ENCODE assay signal across 8 cellular contexts in the genomic region with DNA sequence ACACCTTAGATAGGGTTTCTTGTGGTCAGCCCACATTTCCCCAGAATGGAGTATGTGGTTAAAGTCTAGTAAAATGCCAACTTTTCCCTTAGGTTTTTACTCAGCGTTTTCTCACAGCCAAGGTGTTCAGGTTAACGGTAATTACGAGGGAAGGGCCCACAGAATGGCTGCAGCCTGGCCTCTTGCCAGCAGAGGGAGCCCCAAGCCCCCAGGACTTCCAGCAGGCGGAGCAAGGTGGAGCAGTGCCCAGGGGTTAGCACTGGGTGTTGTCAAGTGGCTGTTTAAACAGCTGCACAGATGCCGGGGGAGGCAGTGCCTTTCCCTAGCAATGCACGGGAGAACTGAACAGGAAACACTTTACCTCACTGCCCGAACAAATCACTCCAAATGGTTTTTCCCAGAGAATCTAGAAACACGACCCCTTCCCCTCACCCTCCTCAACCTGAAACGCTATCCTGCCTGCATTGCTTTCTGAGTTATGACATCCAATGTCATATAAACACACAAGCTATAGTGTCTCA. TPM values are rescaled to one million over a fixed set of nuclear protein-coding genes. Genes with fewer than 3 reads are reported as not detected.
A peak's percentile ranks its signal among the peaks of the same experiment; 100 is the strongest.
DNase-seq lines count a peak whose midpoint lies in the region; ATAC-seq lines count a peak whose summit lies in the region.

No MANE protein-coding gene starts in this region.

- no peak overlapping the region for H3K4me3 Mint-ChIP-seq in activated CD4-positive, alpha-beta memory T cell treated with anti-CD3 and anti-CD28 coated beads for 36 hours

- no peak overlapping the region for H2BK120ac ChIP-seq in mesenchymal stem cell (ENCODE audit: low read depth, low read length)

- H3K79me1 ChIP-seq in mesenchymal stem cell (replicated peaks; ENCODE audit: low read length, poor library complexity, severe bottlenecking), result peaks cover 28% of the 10 kb centered on the region

- H3K9me3 Mint-ChIP-seq in activated CD4-positive, alpha-beta memory T cell treated with anti-CD3 and anti-CD28 coated beads for 36 hours, result no peaks in the 10 kb centered on the region

- H3K27ac Mint-ChIP-seq in activated CD4-positive, alpha-beta memory T cell treated with anti-CD3 and anti-CD28 coated beads for 36 hours, result peak overlapping the region; percentile 40

- no peak overlapping the region for H3K27ac ChIP-seq in mesenchymal stem cell (ENCODE audit: low read length, poor library complexity, severe bottlenecking)

- H3K27me3 ChIP-seq in mesenchymal stem cell (ENCODE audit: control insufficient read depth in 1 of 2, insufficient read depth in 1 of 2, low read length in 2 of 2), result no peaks in the 10 kb centered on the region

- H2BK12ac ChIP-seq in mesenchymal stem cell (ENCODE audit: low read length in 2 of 2), result no peak overlapping the region

- H3K23ac ChIP-seq in mesenchymal stem cell (ENCODE audit: low read length in 2 of 2), result no peak overlapping the region

- no peak overlapping the region for H2AK5ac ChIP-seq in mesenchymal stem cell (ENCODE audit: low read length, severe bottlenecking)

- H3K4ac ChIP-seq in mesenchymal stem cell (ENCODE audit: low read depth in 1 of 2, low read length in 2 of 2), result no peak overlapping the region

- no peak overlapping the region for H3K4me3 ChIP-seq in mesenchymal stem cell (ENCODE audit: insufficient read depth in 1 of 2, low read depth in 1 of 2, low read length in 2 of 2)

- H3K9me3 ChIP-seq in mesenchymal stem cell (ENCODE audit: control insufficient read depth, low read length), result no peaks in the 10 kb centered on the region

- H2AFZ ChIP-seq in mesenchymal stem cell (ENCODE audit: low read depth, low read length), result no peak overlapping the region

- H3K9ac ChIP-seq in mesenchymal stem cell (ENCODE audit: low read length), result no peak overlapping the region

- peaks cover 2% of the 10 kb centered on the region for H3K4me1 ChIP-seq in mesenchymal stem cell (ENCODE audit: control insufficient read depth, insufficient read depth, low read depth, low read length)

- H2BK5ac ChIP-seq in mesenchymal stem cell (ENCODE audit: low read depth, low read length, poor library complexity, severe bottlenecking), result no peak overlapping the region

- no peak overlapping the region for H3K14ac ChIP-seq in mesenchymal stem cell (ENCODE audit: low read length in 2 of 2)

- H3K4me1 Mint-ChIP-seq in activated CD4-positive, alpha-beta memory T cell treated with anti-CD3 and anti-CD28 coated beads for 36 hours (ENCODE audit: low read depth), result peaks cover 13% of the 10 kb centered on the region

- peaks cover 73% of the 10 kb centered on the region for H3K36me3 Mint-ChIP-seq in activated CD4-positive, alpha-beta memory T cell treated with anti-CD3 and anti-CD28 coated beads for 36 hours

- no peak overlapping the region for H3K18ac ChIP-seq in mesenchymal stem cell (ENCODE audit: low read depth in 1 of 2, low read length in 2 of 2)

- WGBS in mesenchymal stem cell, result 23% methylated on average over 9 of the region's 9 CpGs

- POLR2A ChIA-PET in activated CD4-positive, alpha-beta memory T cell treated with anti-CD3 and anti-CD28 coated beads for 36 hours (lab: Charles Lee), result no interaction called here

- H3K27me3 Mint-ChIP-seq in activated CD4-positive, alpha-beta memory T cell treated with anti-CD3 and anti-CD28 coated beads for 36 hours, result no peaks in the 10 kb centered on the region

- ATAC-seq in HG03354 (IDR thresholded peaks at IDR 0.05; ENCODE audit: poor library complexity, severe bottlenecking, unreplicated experiment) (peak; percentile 79), GM19397 (IDR thresholded peaks at IDR 0.05; ENCODE audit: unreplicated experiment) (no peak)

- no peak overlapping the region for H2BK15ac ChIP-seq in mesenchymal stem cell (ENCODE audit: low read depth, poor library complexity, severe bottlenecking)

- H4K8ac ChIP-seq in mesenchymal stem cell (ENCODE audit: low read length), result no peak overlapping the region

- DNase-seq in GDM1 (lab: John Stamatoyannopoulos, UW) (peak; percentile 59), NCI-H774 (lab: John Stamatoyannopoulos, UW) (peak; percentile 95), dermis blood vessel endothelial cell (peak; percentile 77), mesenchymal stem cell (peak; percentile 71)
- peak; percentile 91 for DNase-seq in activated CD4-positive, alpha-beta memory T cell treated with anti-CD3 and anti-CD28 coated beads for 36 hours
- DNase-seq in stimulated activated CD8-positive, alpha-beta memory T cell treated with anti-CD3 and anti-CD28 coated beads, Interleukin-15, amount 100 ng/mL, for 4 hours (ENCODE audit: low read depth in 2 of 2), result peak; percentile 60 to 62

- H4K91ac ChIP-seq in mesenchymal stem cell (ENCODE audit: low read length), result no peak overlapping the region

- no peak overlapping the region for H3K4me2 ChIP-seq in mesenchymal stem cell (ENCODE audit: low read length, poor library complexity, severe bottlenecking)

- CTCF ChIA-PET in activated CD4-positive, alpha-beta memory T cell treated with anti-CD3 and anti-CD28 coated beads for 36 hours (lab: Charles Lee), result interaction anchor here (0.6 to 8.8 kb wide), 31 partner anchors 9 to 556 kb away, joined by 3 to 167 read pairs (median 5); a partner anchor contains a TSS

- intact Hi-C loops in activated CD4-positive, alpha-beta memory T cell treated with anti-CD3 and anti-CD28 coated beads for 36 hours (cut with micrococcal nuclease), result loop anchor here (1.0 to 2.0 kb wide), 2 partner anchors 141 to 148 kb away; no protein-coding TSS in a partner anchor

- H3K36me3 ChIP-seq in mesenchymal stem cell (ENCODE audit: control insufficient read depth in 1 of 2, insufficient read depth in 2 of 2, low read depth in 1 of 2, low read length in 2 of 2), result peaks cover 73 to 95% of the 10 kb centered on the region in 2 experiments

RNA-seq across cellular contexts. Expression of a gene that starts 6.6 kb away (rescaled TPM):
- 100 to 1,000 TPM; 280 to 295 TPM for total RNA-seq in activated CD4-positive, alpha-beta memory T cell treated with anti-CD3 and anti-CD28 coated beads for 36 hours
- 171 and 197 TPM in 2 replicates for total RNA-seq in dermis blood vessel endothelial cell
- polyA plus RNA-seq in mesenchymal stem cell (2013, experiment 1 of 2), result 104 TPM
- polyA plus RNA-seq in mesenchymal stem cell (2013, experiment 2 of 2), result 105 TPM

RNA-seq across cellular contexts. Expression of a gene that starts 46.0 kb away (rescaled TPM):
- 1 to 10 TPM; 5.7 to 7.2 TPM for total RNA-seq in activated CD4-positive, alpha-beta memory T cell treated with anti-CD3 and anti-CD28 coated beads for 36 hours
- total RNA-seq in dermis blood vessel endothelial cell, result 11.4 and 15.9 TPM in 2 replicates
- 13.6 TPM for polyA plus RNA-seq in mesenchymal stem cell (2013, experiment 1 of 2)
- 14.5 TPM for polyA plus RNA-seq in mesenchymal stem cell (2013, experiment 2 of 2)
